Comparison of ENCODE assay signal across 9 cellular contexts in genomic region chr9:105127863-105128220, GRCh38.
DNase-seq lines count a peak whose midpoint lies in the region; ATAC-seq and TF ChIP-seq lines count a peak whose summit lies in the region.
"Had no signal": no experiment of that assay in that cellular context is flagged by ENCODE, and none has a peak within 500 bp of the region (broad histone marks: within the 10 kb centered on the region; RNA-seq: fewer than 3 reads in every experiment).

No MANE protein-coding gene starts in this region.

- TF ChIP-seq EP300 in tibial nerve (IDR thresholded peaks at IDR 0.05): no peak

- H3K27me3 Mint-ChIP-seq in chondrocyte (ENCODE audit: low read depth): no peaks in the 10 kb centered on the region

- no peak overlapping the region for H3K4me3 ChIP-seq in tibial nerve

- TF ChIP-seq POLR2A in tibial nerve (IDR thresholded peaks at IDR 0.05): no peak

- H3K36me3 Mint-ChIP-seq in chondrocyte (ENCODE audit: low read depth): no peaks in the 10 kb centered on the region

- 53 to 79% methylated on average over 3 of the region's 3 CpGs for WGBS in tibial nerve, 2 donors

- TF ChIP-seq CTCF in tibial nerve (IDR thresholded peaks at IDR 0.05) (no peak), chondrocyte (IDR thresholded peaks at IDR 0.05) (no peak)

- no peaks in the 10 kb centered on the region for H3K27me3 ChIP-seq in tibial nerve

- DNase-seq in A172 (ENCODE audit: low spot score) (peak; percentile 98), T-helper 1 cell (peak; percentile 20 to 90 (median 52)), dermis blood vessel endothelial cell (peak; percentile 84), tibial nerve (ENCODE audit: low spot score in 2 of 2) (no peak), chondrocyte (ENCODE audit: low spot score) (no peak)
- peak; percentile 22 for DNase-seq in stimulated activated naive CD8-positive, alpha-beta T cell treated with anti-CD3 and anti-CD28 coated beads, Interleukin-15, Interleukin-2, amounts not matched to agents 100 U/mL and 50 U/mL, for 24 hours

- H3K36me3 ChIP-seq in tibial nerve: no peaks in the 10 kb centered on the region

- H3K9me3 ChIP-seq in tibial nerve: no peaks in the 10 kb centered on the region

- H3K4me1 ChIP-seq in tibial nerve: peaks cover 0 to 7% (median 0%) of the 10 kb centered on the region in 4 donors

- H3K4me3 Mint-ChIP-seq in chondrocyte (ENCODE audit: unreplicated experiment): no peak overlapping the region
- H3K4me3 Mint-ChIP-seq: dendritic cell treated with granulocyte-macrophage colony-stimulating factor and Interleukin-4, amounts not matched to agents 40 ng/mL and 50 ng/mL, for 4 days had no signal

- H3K4me1 Mint-ChIP-seq in chondrocyte (ENCODE audit: low read depth): peaks cover 37% of the 10 kb centered on the region

- H3K27ac Mint-ChIP-seq in chondrocyte (ENCODE audit: unreplicated experiment): no peak overlapping the region
- H3K27ac Mint-ChIP-seq: dendritic cell treated with granulocyte-macrophage colony-stimulating factor and Interleukin-4, amounts not matched to agents 40 ng/mL and 50 ng/mL, for 4 days had no signal

- no peak overlapping the region for H3K27ac ChIP-seq in tibial nerve

- ATAC-seq in GM19035 (IDR thresholded peaks at IDR 0.05; ENCODE audit: unreplicated experiment): peak; percentile 92
- ATAC-seq in HG03108 (IDR thresholded peaks at IDR 0.05; ENCODE audit: unreplicated experiment): peak; percentile 99
- ATAC-seq in stimulated activated naive CD8-positive, alpha-beta T cell treated with anti-CD3 and anti-CD28 coated beads, Interleukin-15, Interleukin-2, amounts not matched to agents 100 U/mL and 50 U/mL, for 24 hours: peak; percentile 93

- peaks cover 4% of the 10 kb centered on the region for H3K9me3 Mint-ChIP-seq in chondrocyte (ENCODE audit: low read depth)
- H3K9me3 Mint-ChIP-seq: dendritic cell treated with granulocyte-macrophage colony-stimulating factor and Interleukin-4, amounts not matched to agents 40 ng/mL and 50 ng/mL, for 4 days had no signal

Comparison
In these comparisons a context has a peak if more than half of its experiments do, and no peak if none do; other contexts are left out.
1. DNase-seq: peak in A172 (single experiment), T-helper 1 cell (5 of 5), dermis blood vessel endothelial cell (single experiment) and stimulated activated naive CD8-positive, alpha-beta T cell treated with anti-CD3 and anti-CD28 coated beads, Interleukin-15, Interleukin-2, amounts not matched to agents 100 U/mL and 50 U/mL, for 24 hours (single experiment); none in tibial nerve (0 of 2) and chondrocyte (single experiment).
2. Peak in every context shown above with its lines, with median percentiles within 50 percentile points of each other: ATAC-seq.